In the genomic region with DNA sequence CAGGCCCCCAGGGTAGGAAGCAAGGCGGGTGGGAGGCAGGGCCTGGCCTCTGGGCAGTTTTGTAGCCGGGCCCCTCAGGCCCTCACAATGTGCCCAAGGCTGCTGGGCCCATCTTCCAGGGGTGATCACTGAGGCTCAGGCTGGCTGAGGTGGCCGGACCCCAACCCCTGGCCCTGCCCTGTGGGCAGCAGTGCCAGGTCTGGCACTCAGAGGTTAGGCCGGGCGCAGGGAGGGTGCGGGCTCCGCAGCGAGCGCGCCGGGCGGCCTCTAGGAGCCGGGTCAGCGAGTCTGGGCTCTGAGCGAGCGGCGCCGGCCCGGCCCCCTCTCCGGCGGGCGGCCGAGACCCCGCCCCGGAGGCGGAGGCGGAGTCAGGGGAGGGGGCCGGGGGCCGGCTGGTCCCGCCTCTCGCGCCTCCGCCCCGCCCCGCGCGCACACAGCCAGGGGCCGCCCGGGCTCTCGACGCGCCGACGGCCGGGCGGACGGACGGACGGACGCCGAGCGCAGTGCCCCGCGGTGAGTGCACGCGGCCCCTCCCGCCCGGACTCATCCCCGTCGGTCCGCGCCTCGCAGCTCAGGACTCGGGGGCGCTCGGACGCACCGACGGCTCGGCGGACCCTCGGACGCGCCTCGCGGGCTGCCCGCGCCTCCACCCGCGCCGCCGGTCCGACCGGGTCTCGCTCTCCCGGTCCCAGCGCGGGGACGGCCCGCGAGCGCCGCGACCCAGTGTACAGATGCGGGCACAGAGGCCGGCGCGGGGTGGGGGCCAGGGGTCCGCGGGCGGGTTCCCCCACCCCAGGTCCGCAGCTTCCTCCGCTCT, we compare ENCODE assay signal across 8 cellular contexts. TPM values are rescaled to one million over a fixed set of nuclear protein-coding genes. Genes with fewer than 3 reads are reported as not detected.
DNase-seq lines count a peak whose midpoint lies in the region; ATAC-seq, FAIRE-seq and TF ChIP-seq lines count a peak whose summit lies in the region.

A gene (plus strand): TSS at position 430 of the 817 bp plus-strand sequence. CDS start 21,231 bp downstream, outside the sequence.

- no TSS peak for BruUV-seq in PC-3 (replicated peaks; lab: Mats Ljungman, UMichigan)

- H3K9me3 ChIP-seq in PC-3 (ENCODE audit: low read length) = no peaks in the 10 kb centered on the region
- no peaks in the 10 kb centered on the region for H3K9me3 ChIP-seq in endodermal cell (ENCODE audit: control insufficient read depth, low read length)
- H3K9me3 ChIP-seq in mucosa of descending colon = no peaks in the 10 kb centered on the region
- no peaks in the 10 kb centered on the region for H3K9me3 ChIP-seq in small intestine (ENCODE audit: control insufficient read depth, low read depth)

- no peak within 1 kb of the TSS for H3K27ac ChIP-seq in PC-3 (ENCODE audit: low read length)
- H3K27ac ChIP-seq in endodermal cell (ENCODE audit: low read depth, low read length) = no peak within 1 kb of the TSS
- H3K27ac ChIP-seq in small intestine (ENCODE audit: low read depth in 1 of 2, low read length in 1 of 2) = no peak within 1 kb of the TSS

- no peak within 1 kb of the TSS for H3K4me2 ChIP-seq in PC-3 (ENCODE audit: low read length)

- in situ Hi-C loops in ACHN (cut with HindIII; ENCODE audit: low pct_ligation_motif_present, low pct_unique_long_range_greater_than_20kb, low sequenced_read_pairs) = no loop called here

- DNase-seq in CMK (ENCODE audit: low read depth) = peak; percentile 48
- no peak for DNase-seq in PC-3
- peak; percentile 88 for DNase-seq in endodermal cell
- DNase-seq in mucosa of descending colon = peak in 2 of 3 donors; percentile 19 to 46
- DNase-seq in small intestine = no peak
- DNase-seq in ACHN = no peak
- no peak for DNase-seq in central memory CD4-positive, alpha-beta T cell

- H4K20me1 ChIP-seq in PC-3 (ENCODE audit: low read length) = no peaks in the 10 kb centered on the region

- H3K4me3 ChIP-seq in PC-3 (ENCODE audit: low read length) (no peak within 1 kb of the TSS), endodermal cell (ENCODE audit: low read length) (no peak within 1 kb of the TSS), mucosa of descending colon (no peak within 1 kb of the TSS), small intestine (ENCODE audit: low read depth in 1 of 2, low read length in 2 of 2) (peak within 1 kb of the TSS in 1 of 2 donors; percentile 27)

- ATAC-seq in PC-3 (peak; percentile 21; the same call in 1 of the 2 replicates), mucosa of descending colon (peak; percentile 64), HG03045 (IDR thresholded peaks at IDR 0.05; ENCODE audit: unreplicated experiment) (no peak)

- intact Hi-C loops in PC-3 (cut with micrococcal nuclease) (no loop called here), mucosa of descending colon (cut with DNase I, micrococcal nuclease) (no loop called here)

- CTCF ChIA-PET in PC-3 (lab: Charles Lee) = no interaction called here

- no peaks in the 10 kb centered on the region for H3K36me3 Mint-ChIP-seq in endodermal cell (ENCODE audit: low read depth)

- peak within 1 kb of the TSS; percentile 60 for H3K4me3 Mint-ChIP-seq in endodermal cell

- H3K9me2 ChIP-seq in PC-3 (replicated peaks; ENCODE audit: low read length) = no peaks in the 10 kb centered on the region

- no peak for FAIRE-seq in small intestine (lab: Jason Lieb, UNC)

- peaks cover 45% of the 10 kb centered on the region for H3K4me1 Mint-ChIP-seq in endodermal cell

- TF ChIP-seq CTCF in PC-3 (conservative IDR thresholded peaks at IDR 0.05; ENCODE audit: low read depth, low read length) (no peak), endodermal cell (conservative IDR thresholded peaks at IDR 0.05) (no peak), mucosa of descending colon (IDR thresholded peaks at IDR 0.05) (no peak)

- no peaks in the 10 kb centered on the region for H3K9me3 Mint-ChIP-seq in endodermal cell

- no peaks in the 10 kb centered on the region for H3K36me3 ChIP-seq in PC-3 (ENCODE audit: low read depth, low read length)
- no peaks in the 10 kb centered on the region for H3K36me3 ChIP-seq in endodermal cell (ENCODE audit: control insufficient read depth, insufficient read depth, low read length)
- H3K36me3 ChIP-seq in mucosa of descending colon (ENCODE audit: low read depth) = no peaks in the 10 kb centered on the region
- no peaks in the 10 kb centered on the region for H3K36me3 ChIP-seq in small intestine (ENCODE audit: control insufficient read depth in 2 of 2, insufficient read depth in 2 of 2, low read length in 2 of 2)

- H3K4me1 ChIP-seq in PC-3 (ENCODE audit: insufficient read depth, low read length) = no peaks in the 10 kb centered on the region
- H3K4me1 ChIP-seq in endodermal cell (ENCODE audit: control insufficient read depth, insufficient read depth, low read length) = peaks cover 9% of the 10 kb centered on the region
- no peaks in the 10 kb centered on the region for H3K4me1 ChIP-seq in mucosa of descending colon (ENCODE audit: low read depth)
- no peaks in the 10 kb centered on the region for H3K4me1 ChIP-seq in small intestine (ENCODE audit: control insufficient read depth in 2 of 2, insufficient read depth in 1 of 2, low read depth in 1 of 2, low read length in 1 of 2)

- no peaks in the 10 kb centered on the region for H3F3A ChIP-seq in PC-3 (ENCODE audit: low read length, unreplicated experiment)

- H3K27ac Mint-ChIP-seq in endodermal cell = peak within 1 kb of the TSS; percentile 41

- POLR2A ChIA-PET in PC-3 (lab: Charles Lee; ENCODE audit: unreplicated experiment) = no interaction called here

- 5 to 9% methylated on average over 28 to 103 of the region's 103 CpGs for WGBS in endodermal cell (ENCODE audit: insufficient coverage in 1 of 2, insufficient read length in 1 of 2), 2 experiments
- WGBS in small intestine, 3 donors = 4 to 9% (median 5%) methylated on average over 46 to 103 of the region's 103 CpGs

- H3K27me3 Mint-ChIP-seq in endodermal cell (ENCODE audit: insufficient read depth) = peaks cover 18% of the 10 kb centered on the region

- H3K27me3 ChIP-seq in PC-3 (ENCODE audit: low read length) = no peaks in the 10 kb centered on the region
- no peaks in the 10 kb centered on the region for H3K27me3 ChIP-seq in endodermal cell (ENCODE audit: control insufficient read depth, insufficient read depth, low read length, poor library complexity, severe bottlenecking)
- H3K27me3 ChIP-seq in small intestine (ENCODE audit: control insufficient read depth in 2 of 2, insufficient read depth in 2 of 2, low read length in 2 of 2) = peaks cover 0 to 12% of the 10 kb centered on the region in 2 donors

- no peak within 1 kb of the TSS for H2AFZ ChIP-seq in PC-3 (ENCODE audit: low read length)

- no peak within 1 kb of the TSS for H3K9ac ChIP-seq in PC-3 (ENCODE audit: low read length)
- H3K9ac ChIP-seq in endodermal cell (ENCODE audit: extremely low read depth, low read length, poor library complexity, severe bottlenecking) = no peak within 1 kb of the TSS

- H3K79me2 ChIP-seq in PC-3 (ENCODE audit: low read length) = no peaks in the 10 kb centered on the region

RNA-seq across cellular contexts. Expression of the gene that starts here (rescaled TPM):
- total RNA-seq in PC-3 (2014; rRNA removed) (0.11 and 2.1 TPM in 2 replicates), endodermal cell (100 to 1,000 TPM in 1 of 2 donors, 10 to 100 TPM in 1; 86.1 to 136 TPM), mucosa of descending colon (10 to 100 TPM; 10.2 to 48.9 (median 30.5) TPM)
- polyA plus RNA-seq in endodermal cell (2013, experiment 1 of 2) = 68.2 TPM
- polyA plus RNA-seq in endodermal cell (2013, experiment 2 of 2) = 78.4 TPM
- 10 to 100 TPM in 1 of 3 donors, 1 to 10 TPM in 1, under 1 TPM in 1; 0.45 to 30.8 (median 1.9) TPM for polyA plus RNA-seq in small intestine

Comparison
In these comparisons a context has a peak if more than half of its experiments do, and no peak if none do; other contexts are left out.
1. DNase-seq: peak in CMK (single experiment), endodermal cell (single experiment) and mucosa of descending colon (2 of 3); none in PC-3 (single experiment), small intestine (single experiment), ACHN (single experiment) and central memory CD4-positive, alpha-beta T cell (single experiment).